In genomic region chr9:78011037-78011436, GRCh38 we compare ENCODE assay signal across 12 cellular contexts. TPM values are rescaled to one million over a fixed set of nuclear protein-coding genes. Genes with fewer than 3 reads are reported as not detected.
A peak's percentile ranks its signal among the peaks of the same experiment; 100 is the strongest.
DNase-seq lines count a peak whose midpoint lies in the region; ATAC-seq and TF ChIP-seq lines count a peak whose summit lies in the region.
"Had no signal": no experiment of that assay in that cellular context is flagged by ENCODE, and none has a peak within 500 bp of the region (broad histone marks: within the 10 kb centered on the region; RNA-seq: fewer than 3 reads in every experiment).

No MANE protein-coding gene starts in this region.

- H3K27me3 ChIP-seq in upper lobe of right lung: no peaks in the 10 kb centered on the region

- H3K9me3 Mint-ChIP-seq in activated naive CD4-positive, alpha-beta T cell treated with anti-CD3 and anti-CD28 coated beads, Interleukin-2, amount 50 U/mL, for 24 hours: peaks cover 6% of the 10 kb centered on the region
- H3K9me3 Mint-ChIP-seq in activated T-helper 2 cell treated with anti-CD3 and anti-CD28 coated beads, Interferon-gamma antibody, Interleukin-2, Interleukin-4, amounts not matched to agents 10 μg/mL and 5 μg/mL and 100 μg/mL, durations not matched to agents 14 hours and 24 hours and 36 hours: no peaks in the 10 kb centered on the region

- peaks cover 10% of the 10 kb centered on the region for H3K36me3 Mint-ChIP-seq in activated naive CD4-positive, alpha-beta T cell treated with anti-CD3 and anti-CD28 coated beads, Interleukin-2, amount 50 U/mL, for 24 hours
- peaks cover 30% of the 10 kb centered on the region for H3K36me3 Mint-ChIP-seq in activated T-helper 2 cell treated with anti-CD3 and anti-CD28 coated beads, Interferon-gamma antibody, Interleukin-2, Interleukin-4, amounts not matched to agents 10 μg/mL and 5 μg/mL and 100 μg/mL, durations not matched to agents 14 hours and 24 hours and 36 hours (ENCODE audit: low read depth)

- ATAC-seq in left lobe of liver: peak; percentile 90
- ATAC-seq in upper lobe of right lung: peak; percentile 65
- ATAC-seq in GM18867 (IDR thresholded peaks at IDR 0.05; ENCODE audit: unreplicated experiment): no peak
- no peak for ATAC-seq in HG03025 (IDR thresholded peaks at IDR 0.05; ENCODE audit: low FRiP score, unreplicated experiment)

- TF ChIP-seq CTCF in upper lobe of right lung (IDR thresholded peaks at IDR 0.05): no peak

- H3K4me1 Mint-ChIP-seq in activated naive CD4-positive, alpha-beta T cell treated with anti-CD3 and anti-CD28 coated beads, Interleukin-2, amount 50 U/mL, for 24 hours: peaks cover 73% of the 10 kb centered on the region
- peaks cover 53% of the 10 kb centered on the region for H3K4me1 Mint-ChIP-seq in activated T-helper 2 cell treated with anti-CD3 and anti-CD28 coated beads, Interferon-gamma antibody, Interleukin-2, Interleukin-4, amounts not matched to agents 10 μg/mL and 5 μg/mL and 100 μg/mL, durations not matched to agents 14 hours and 24 hours and 36 hours (ENCODE audit: low read depth)

- no peak overlapping the region for H3K4me3 ChIP-seq in upper lobe of right lung

- H3K4me1 ChIP-seq in upper lobe of right lung: peaks cover 35% of the 10 kb centered on the region

- no peaks in the 10 kb centered on the region for H3K36me3 ChIP-seq in upper lobe of right lung

- H3K4me3 Mint-ChIP-seq in activated naive CD4-positive, alpha-beta T cell treated with anti-CD3 and anti-CD28 coated beads, Interleukin-2, amount 50 U/mL, for 24 hours: peak overlapping the region; percentile 62
- no peak overlapping the region for H3K4me3 Mint-ChIP-seq in activated T-helper 2 cell treated with anti-CD3 and anti-CD28 coated beads, Interferon-gamma antibody, Interleukin-2, Interleukin-4, amounts not matched to agents 10 μg/mL and 5 μg/mL and 100 μg/mL, durations not matched to agents 14 hours and 24 hours and 36 hours (ENCODE audit: low read depth)

- DNase-seq in activated naive CD4-positive, alpha-beta T cell treated with anti-CD3 and anti-CD28 coated beads, Interleukin-2, amount 50 U/mL, for 16 hours: no peak
- DNase-seq in activated T-helper 2 cell treated with anti-CD3 and anti-CD28 coated beads, Interferon-gamma antibody, Interleukin-2, Interleukin-4, amounts not matched to agents 10 μg/mL and 5 μg/mL and 100 μg/mL, durations not matched to agents 14 hours and 24 hours and 36 hours (ENCODE audit: low spot score): no peak
- DNase-seq in left lobe of liver (ENCODE audit: low spot score) (no peak), upper lobe of right lung (no peak)
- DNase-seq in activated CD4-positive, CD25-positive, alpha-beta regulatory T cell treated with anti-CD3 and anti-CD28 coated beads, Interleukin-2, amount 50 U/mL, for 72 hours: no peak
- DNase-seq: activated T-cell treated with anti-CD3 and anti-CD28 coated beads, Interleukin-2, amount 50 U/mL, for 4 hours; cortex of kidney; NCI-H2227 treated with DMSO at 0.1 percent for 48 hours; stimulated activated CD8-positive, alpha-beta memory T cell treated with anti-CD3 and anti-CD28 coated beads, Interleukin-4, amount 100 ng/mL, for 48 hours had no signal

- intact Hi-C loops in activated T-helper 2 cell treated with anti-CD3 and anti-CD28 coated beads, Interferon-gamma antibody, Interleukin-2, Interleukin-4, amounts not matched to agents 10 μg/mL and 5 μg/mL and 100 μg/mL, durations not matched to agents 14 hours and 24 hours and 36 hours (cut with micrococcal nuclease): loop anchor here (2.0 kb wide), 1 partner anchor 14 kb away; no protein-coding TSS in a partner anchor
- intact Hi-C loops in upper lobe of right lung (cut with DNase I): no loop called here

- no peak overlapping the region for H3K27ac ChIP-seq in upper lobe of right lung

- peak overlapping the region; percentile 90 for H3K27ac Mint-ChIP-seq in activated naive CD4-positive, alpha-beta T cell treated with anti-CD3 and anti-CD28 coated beads, Interleukin-2, amount 50 U/mL, for 24 hours
- H3K27ac Mint-ChIP-seq in activated T-helper 2 cell treated with anti-CD3 and anti-CD28 coated beads, Interferon-gamma antibody, Interleukin-2, Interleukin-4, amounts not matched to agents 10 μg/mL and 5 μg/mL and 100 μg/mL, durations not matched to agents 14 hours and 24 hours and 36 hours: peak overlapping the region; percentile 77

- no peaks in the 10 kb centered on the region for H3K27me3 Mint-ChIP-seq in activated naive CD4-positive, alpha-beta T cell treated with anti-CD3 and anti-CD28 coated beads, Interleukin-2, amount 50 U/mL, for 24 hours
- no peaks in the 10 kb centered on the region for H3K27me3 Mint-ChIP-seq in activated T-helper 2 cell treated with anti-CD3 and anti-CD28 coated beads, Interferon-gamma antibody, Interleukin-2, Interleukin-4, amounts not matched to agents 10 μg/mL and 5 μg/mL and 100 μg/mL, durations not matched to agents 14 hours and 24 hours and 36 hours (ENCODE audit: low read depth)

- H3K9me3 ChIP-seq in upper lobe of right lung: no peaks in the 10 kb centered on the region

RNA-seq across cellular contexts. Expression of gene GNAQ, which starts 20.6 kb away (rescaled TPM):
- 28.6 and 34.3 TPM in 2 replicates for total RNA-seq in activated T-helper 2 cell treated with anti-CD3 and anti-CD28 coated beads, Interferon-gamma antibody, Interleukin-2, Interleukin-4, amounts not matched to agents 10 μg/mL and 5 μg/mL and 100 μg/mL, durations not matched to agents 14 hours and 24 hours and 36 hours
- 16.2 TPM for total RNA-seq in left lobe of liver
- 132 TPM for total RNA-seq in upper lobe of right lung

Comparison
In these comparisons a context has a peak if more than half of its experiments do, and no peak if none do; other contexts are left out.
1. ATAC-seq: peak in left lobe of liver (single experiment) and upper lobe of right lung (single experiment); none in GM18867 (single experiment) and HG03025 (single experiment).